1 cellular context compared by ENCODE assay signal in genomic region chr17:72121164-72122001, GRCh38.
TF ChIP-seq lines count a peak whose summit lies in the region.

No MANE protein-coding gene starts in this region.

TF ChIP-seq in HepG2, 621 proteins besides CTCF, POLR2A, EP300 and RAD21 (continued from another document and continues in another):
- TF ChIP-seq CSRNP1 (CRISPR knock-in tag; IDR thresholded peaks at IDR 0.05) (peak; percentile 89), MYPOP (CRISPR knock-in tag; IDR thresholded peaks at IDR 0.05) (peak; percentile 29; the same call in 1 of the 2 replicates), ZNF790 (CRISPR knock-in tag; IDR thresholded peaks at IDR 0.05; ENCODE audit: borderline replicate concordance) (peak; percentile 67; the same call in 1 of the 2 replicates), ZMAT5 (CRISPR knock-in tag; IDR thresholded peaks at IDR 0.05; ENCODE audit: borderline replicate concordance, low read depth) (0 out of 2 replicates have a peak, but pooled peaks have one; percentile 73), ZNF251 (CRISPR knock-in tag; IDR thresholded peaks at IDR 0.05) (0 out of 2 replicates have a peak, but pooled peaks have one; percentile 49), ZFP36L2 (CRISPR knock-in tag; IDR thresholded peaks at IDR 0.05) (no peak), GTF3A (CRISPR knock-in tag; conservative IDR thresholded peaks at IDR 0.05) (no peak), CENPT (CRISPR knock-in tag; IDR thresholded peaks at IDR 0.05; ENCODE audit: low read depth) (no peak), ZNF234 (CRISPR knock-in tag; conservative IDR thresholded peaks at IDR 0.05) (no peak; the same call in 1 of the 2 replicates), KLF15 (CRISPR knock-in tag; IDR thresholded peaks at IDR 0.05; ENCODE audit: borderline replicate concordance) (peak; percentile 92; the same call in 1 of the 2 replicates), HNF4G (IDR thresholded peaks at IDR 0.05; ENCODE audit: borderline replicate concordance, low read depth, low read length) (no peak), HNF4G (CRISPR knock-in tag; IDR thresholded peaks at IDR 0.05; ENCODE audit: borderline replicate concordance, low read depth) (no peak), SRF (IDR thresholded peaks at IDR 0.05; ENCODE audit: low read depth, low read length) (no peak), NCOR1 (IDR thresholded peaks at IDR 0.05; ENCODE audit: borderline replicate concordance, low read length) (0 out of 2 replicates have a peak, but pooled peaks have one; percentile 28), GATA4 (IDR thresholded peaks at IDR 0.05; ENCODE audit: borderline replicate concordance, low read depth) (no peak), GPN1 (CRISPR knock-in tag; IDR thresholded peaks at IDR 0.05; ENCODE audit: borderline replicate concordance) (peak; percentile 55; the same call in 1 of the 2 replicates), ARNTL (CRISPR knock-in tag; IDR thresholded peaks at IDR 0.05) (no peak), ATF7-NPFF (CRISPR knock-in tag; IDR thresholded peaks at IDR 0.05; ENCODE audit: low read depth) (peak; percentile 72; the same call in 1 of the 2 replicates), NCOA2 (CRISPR knock-in tag; IDR thresholded peaks at IDR 0.05) (no peak), ZNF3 (CRISPR knock-in tag; IDR thresholded peaks at IDR 0.05) (no peak), ZNF792 (CRISPR knock-in tag; IDR thresholded peaks at IDR 0.05) (no peak), YEATS4 (CRISPR knock-in tag; IDR thresholded peaks at IDR 0.05; ENCODE audit: borderline replicate concordance) (no peak; the same call in 1 of the 2 replicates), NR2C2 (CRISPR knock-in tag; IDR thresholded peaks at IDR 0.05; ENCODE audit: borderline replicate concordance) (no peak; the same call in 1 of the 2 replicates), ZNF569 (CRISPR knock-in tag; IDR thresholded peaks at IDR 0.05; ENCODE audit: borderline replicate concordance) (no peak), FOXO4 (CRISPR knock-in tag; conservative IDR thresholded peaks at IDR 0.05) (0 out of 2 replicates have a peak, but pooled peaks have one; percentile 16), MXD1 (CRISPR knock-in tag; IDR thresholded peaks at IDR 0.05) (peak; percentile 62; the same call in 1 of the 2 replicates), TEAD3 (CRISPR knock-in tag; optimal IDR thresholded peaks at IDR 0.05; ENCODE audit: borderline replicate concordance) (peak; percentile 17), RARA (CRISPR knock-in tag; IDR thresholded peaks at IDR 0.05) (peak; percentile 42; the same call in 1 of the 2 replicates), KDM5B (CRISPR knock-in tag; IDR thresholded peaks at IDR 0.05; ENCODE audit: borderline replicate concordance) (peak; percentile 83), ZNF850 (CRISPR knock-in tag; conservative IDR thresholded peaks at IDR 0.05) (peak; percentile 93), KDM3A (CRISPR knock-in tag; IDR thresholded peaks at IDR 0.05; ENCODE audit: low read depth) (peak; percentile 68; the same call in 1 of the 2 replicates), ZNF33A (CRISPR knock-in tag; IDR thresholded peaks at IDR 0.05; ENCODE audit: borderline replicate concordance) (peak; percentile 68; the same call in 1 of the 2 replicates), PRPF4 (IDR thresholded peaks at IDR 0.05; ENCODE audit: low read depth, low read length, poor library complexity, severe bottlenecking) (no peak), SAP130 (CRISPR knock-in tag; IDR thresholded peaks at IDR 0.05; ENCODE audit: low read depth) (peak; percentile 62)
- TF ChIP-seq, protein P1, sequence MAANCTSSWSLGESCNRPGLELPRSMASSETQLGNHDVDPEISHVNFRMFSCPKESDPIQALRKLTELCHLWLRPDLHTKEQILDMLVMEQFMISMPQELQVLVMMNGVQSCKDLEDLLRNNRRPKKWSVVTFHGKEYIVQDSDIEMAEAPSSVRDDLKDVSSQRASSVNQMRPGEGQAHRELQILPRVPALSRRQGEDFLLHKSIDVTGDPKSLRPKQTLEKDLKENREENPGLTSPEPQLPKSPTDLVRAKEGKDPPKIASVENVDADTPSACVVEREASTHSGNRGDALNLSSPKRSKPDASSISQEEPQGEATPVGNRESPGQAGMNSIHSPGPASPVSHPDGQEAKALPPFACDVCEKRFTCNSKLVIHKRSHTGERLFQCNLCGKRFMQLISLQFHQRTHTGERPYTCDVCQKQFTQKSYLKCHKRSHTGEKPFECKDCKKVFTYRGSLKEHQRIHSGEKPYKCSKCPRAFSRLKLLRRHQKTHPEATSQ (CRISPR knock-in tag; IDR thresholded peaks at IDR 0.05; ENCODE audit: borderline replicate concordance): no peak
- TF ChIP-seq, protein P2, sequence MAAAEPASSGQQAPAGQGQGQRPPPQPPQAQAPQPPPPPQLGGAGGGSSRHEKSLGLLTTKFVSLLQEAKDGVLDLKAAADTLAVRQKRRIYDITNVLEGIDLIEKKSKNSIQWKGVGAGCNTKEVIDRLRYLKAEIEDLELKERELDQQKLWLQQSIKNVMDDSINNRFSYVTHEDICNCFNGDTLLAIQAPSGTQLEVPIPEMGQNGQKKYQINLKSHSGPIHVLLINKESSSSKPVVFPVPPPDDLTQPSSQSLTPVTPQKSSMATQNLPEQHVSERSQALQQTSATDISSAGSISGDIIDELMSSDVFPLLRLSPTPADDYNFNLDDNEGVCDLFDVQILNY (CRISPR knock-in tag; conservative IDR thresholded peaks at IDR 0.05): no peak; the same call in 1 of the 2 replicates
- TF ChIP-seq, protein P3, sequence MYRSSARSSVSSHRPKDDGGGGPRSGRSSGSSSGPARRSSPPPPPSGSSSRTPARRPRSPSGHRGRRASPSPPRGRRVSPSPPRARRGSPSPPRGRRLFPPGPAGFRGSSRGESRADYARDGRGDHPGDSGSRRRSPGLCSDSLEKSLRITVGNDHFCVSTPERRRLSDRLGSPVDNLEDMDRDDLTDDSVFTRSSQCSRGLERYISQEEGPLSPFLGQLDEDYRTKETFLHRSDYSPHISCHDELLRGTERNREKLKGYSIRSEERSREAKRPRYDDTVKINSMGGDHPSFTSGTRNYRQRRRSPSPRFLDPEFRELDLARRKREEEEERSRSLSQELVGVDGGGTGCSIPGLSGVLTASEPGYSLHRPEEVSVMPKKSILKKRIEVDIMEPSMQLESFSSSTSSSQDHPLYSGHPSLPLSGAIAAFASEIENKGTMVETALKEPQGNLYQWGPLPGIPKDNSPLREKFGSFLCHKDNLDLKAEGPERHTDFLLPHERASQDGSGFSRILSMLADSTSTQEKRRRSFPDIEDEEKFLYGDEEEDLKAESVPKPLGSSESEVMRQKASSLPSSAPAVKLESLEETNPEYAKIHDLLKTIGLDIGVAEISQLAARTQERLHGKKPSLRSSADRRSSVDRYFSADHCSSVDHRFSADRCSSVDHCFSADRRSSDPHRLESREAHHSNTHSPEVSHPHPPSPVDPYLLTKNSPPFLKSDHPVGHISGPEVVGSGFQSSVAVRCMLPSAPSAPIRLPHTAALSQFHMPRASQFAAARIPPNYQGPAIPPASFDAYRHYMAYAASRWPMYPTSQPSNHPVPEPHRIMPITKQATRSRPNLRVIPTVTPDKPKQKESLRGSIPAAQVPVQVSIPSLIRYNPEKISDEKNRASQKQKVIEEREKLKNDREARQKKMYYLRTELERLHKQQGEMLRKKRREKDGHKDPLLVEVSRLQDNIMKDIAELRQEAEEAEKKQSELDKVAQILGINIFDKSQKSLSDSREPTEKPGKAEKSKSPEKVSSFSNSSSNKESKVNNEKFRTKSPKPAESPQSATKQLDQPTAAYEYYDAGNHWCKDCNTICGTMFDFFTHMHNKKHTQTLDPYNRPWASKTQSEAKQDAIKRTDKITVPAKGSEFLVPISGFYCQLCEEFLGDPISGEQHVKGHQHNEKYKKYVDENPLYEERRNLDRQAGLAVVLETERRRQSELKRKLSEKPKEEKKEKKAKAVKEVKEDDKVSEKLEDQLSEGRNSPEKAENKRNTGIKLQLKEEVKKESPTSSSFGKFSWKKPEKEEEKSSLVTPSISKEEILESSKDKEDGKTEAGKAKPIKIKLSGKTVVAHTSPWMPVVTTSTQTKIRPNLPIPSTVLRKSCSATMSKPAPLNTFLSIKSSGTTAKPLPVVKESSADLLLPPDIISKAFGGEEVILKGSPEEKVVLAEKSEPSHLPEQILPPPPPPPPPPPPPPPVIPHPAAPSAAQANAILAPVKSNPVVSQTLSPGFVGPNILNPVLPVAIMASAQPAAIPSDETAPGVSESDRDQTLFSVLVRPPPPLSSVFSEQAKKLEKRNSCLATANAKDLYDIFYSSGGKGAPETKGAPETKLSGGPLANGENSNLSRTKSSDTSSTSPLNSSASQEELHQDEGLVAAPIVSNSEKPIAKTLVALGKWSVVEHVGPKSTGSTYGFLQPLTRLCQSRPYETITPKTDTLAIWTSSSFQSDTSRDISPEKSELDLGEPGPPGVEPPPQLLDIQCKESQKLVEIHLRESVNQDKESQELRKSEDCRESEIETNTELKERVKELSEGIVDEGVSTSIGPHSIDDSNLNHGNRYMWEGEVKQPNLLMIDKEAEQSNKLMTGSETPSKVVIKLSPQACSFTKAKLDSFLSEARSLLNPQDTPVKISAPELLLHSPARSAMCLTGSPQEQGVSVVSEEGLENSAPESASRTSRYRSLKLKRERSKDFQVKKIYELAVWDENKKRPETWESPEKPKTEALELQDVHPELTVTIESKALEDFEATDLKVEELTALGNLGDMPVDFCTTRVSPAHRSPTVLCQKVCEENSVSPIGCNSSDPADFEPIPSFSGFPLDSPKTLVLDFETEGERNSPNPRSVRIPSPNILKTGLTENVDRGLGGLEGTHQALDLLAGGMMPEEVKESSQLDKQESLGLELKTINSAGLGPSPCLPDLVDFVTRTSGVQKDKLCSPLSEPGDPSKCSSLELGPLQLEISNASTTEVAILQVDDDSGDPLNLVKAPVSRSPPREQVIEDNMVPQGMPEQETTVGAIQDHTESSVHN (CRISPR knock-in tag; IDR thresholded peaks at IDR 0.05): 0 out of 2 replicates have a peak, but pooled peaks have one; percentile 57
- TF ChIP-seq, protein P4, sequence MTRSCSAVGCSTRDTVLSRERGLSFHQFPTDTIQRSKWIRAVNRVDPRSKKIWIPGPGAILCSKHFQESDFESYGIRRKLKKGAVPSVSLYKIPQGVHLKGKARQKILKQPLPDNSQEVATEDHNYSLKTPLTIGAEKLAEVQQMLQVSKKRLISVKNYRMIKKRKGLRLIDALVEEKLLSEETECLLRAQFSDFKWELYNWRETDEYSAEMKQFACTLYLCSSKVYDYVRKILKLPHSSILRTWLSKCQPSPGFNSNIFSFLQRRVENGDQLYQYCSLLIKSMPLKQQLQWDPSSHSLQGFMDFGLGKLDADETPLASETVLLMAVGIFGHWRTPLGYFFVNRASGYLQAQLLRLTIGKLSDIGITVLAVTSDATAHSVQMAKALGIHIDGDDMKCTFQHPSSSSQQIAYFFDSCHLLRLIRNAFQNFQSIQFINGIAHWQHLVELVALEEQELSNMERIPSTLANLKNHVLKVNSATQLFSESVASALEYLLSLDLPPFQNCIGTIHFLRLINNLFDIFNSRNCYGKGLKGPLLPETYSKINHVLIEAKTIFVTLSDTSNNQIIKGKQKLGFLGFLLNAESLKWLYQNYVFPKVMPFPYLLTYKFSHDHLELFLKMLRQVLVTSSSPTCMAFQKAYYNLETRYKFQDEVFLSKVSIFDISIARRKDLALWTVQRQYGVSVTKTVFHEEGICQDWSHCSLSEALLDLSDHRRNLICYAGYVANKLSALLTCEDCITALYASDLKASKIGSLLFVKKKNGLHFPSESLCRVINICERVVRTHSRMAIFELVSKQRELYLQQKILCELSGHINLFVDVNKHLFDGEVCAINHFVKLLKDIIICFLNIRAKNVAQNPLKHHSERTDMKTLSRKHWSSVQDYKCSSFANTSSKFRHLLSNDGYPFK (CRISPR knock-in tag; IDR thresholded peaks at IDR 0.05; ENCODE audit: borderline replicate concordance): peak; percentile 72
- TF ChIP-seq, protein P5, sequence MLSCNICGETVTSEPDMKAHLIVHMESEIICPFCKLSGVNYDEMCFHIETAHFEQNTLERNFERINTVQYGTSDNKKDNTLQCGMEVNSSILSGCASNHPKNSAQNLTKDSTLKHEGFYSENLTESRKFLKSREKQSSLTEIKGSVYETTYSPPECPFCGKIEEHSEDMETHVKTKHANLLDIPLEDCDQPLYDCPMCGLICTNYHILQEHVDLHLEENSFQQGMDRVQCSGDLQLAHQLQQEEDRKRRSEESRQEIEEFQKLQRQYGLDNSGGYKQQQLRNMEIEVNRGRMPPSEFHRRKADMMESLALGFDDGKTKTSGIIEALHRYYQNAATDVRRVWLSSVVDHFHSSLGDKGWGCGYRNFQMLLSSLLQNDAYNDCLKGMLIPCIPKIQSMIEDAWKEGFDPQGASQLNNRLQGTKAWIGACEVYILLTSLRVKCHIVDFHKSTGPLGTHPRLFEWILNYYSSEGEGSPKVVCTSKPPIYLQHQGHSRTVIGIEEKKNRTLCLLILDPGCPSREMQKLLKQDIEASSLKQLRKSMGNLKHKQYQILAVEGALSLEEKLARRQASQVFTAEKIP (CRISPR knock-in tag; IDR thresholded peaks at IDR 0.05; ENCODE audit: borderline replicate concordance): no peak
